ENCODE assay signal across 19 cellular contexts in the genomic region with DNA sequence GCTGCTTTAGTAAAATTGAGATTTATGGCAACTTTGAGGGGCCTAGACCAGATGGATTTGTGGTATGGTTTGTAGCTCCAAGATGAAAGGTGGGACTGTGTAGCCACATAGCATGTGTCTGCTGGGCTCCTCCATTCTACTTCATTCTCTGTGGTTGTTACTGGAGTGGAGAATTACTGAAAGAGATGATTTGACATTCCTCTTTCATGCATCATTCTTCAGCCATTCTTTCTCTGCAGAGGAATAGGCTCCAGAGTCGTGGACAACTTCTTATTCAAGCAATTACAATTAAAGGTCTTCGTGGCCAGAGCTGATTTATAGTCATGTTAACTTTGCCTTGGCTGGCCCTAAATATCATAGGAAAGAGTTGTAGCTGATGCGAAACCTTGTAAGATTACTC.
DNase-seq lines count a peak whose midpoint lies in the region; ATAC-seq and TF ChIP-seq lines count a peak whose summit lies in the region.
"Had no signal": no experiment of that assay in that cellular context is flagged by ENCODE, and none has a peak within 500 bp of the region (broad histone marks: within the 10 kb centered on the region; RNA-seq: fewer than 3 reads in every experiment).

No MANE protein-coding gene starts in this region.

- H3K27me3 ChIP-seq in SJSA1 (replicated peaks), result no peaks in the 10 kb centered on the region
- no peaks in the 10 kb centered on the region for H3K27me3 ChIP-seq in kidney epithelial cell (ENCODE audit: control insufficient read depth, insufficient read depth, low read length)
- H3K27me3 ChIP-seq: BE2C, Peyer's patch, SJCRH30 had no signal

- no peak overlapping the region for H3K4me3 ChIP-seq in SJSA1
- no peak overlapping the region for H3K4me3 ChIP-seq in kidney epithelial cell (ENCODE audit: low read depth, low read length)
- H3K4me3 ChIP-seq in coronary artery, result no peak overlapping the region
- H3K4me3 ChIP-seq: Peyer's patch, SJCRH30 had no signal

- peak; percentile 8 for DNase-seq in A172 (ENCODE audit: low spot score)
- DNase-seq in GM03348 (ENCODE audit: low spot score), result peak; percentile 62
- DNase-seq in SJSA1 (ENCODE audit: low read depth in 1 of 2, low spot score in 2 of 2), result peak in 1 of 2 experiments; percentile 62
- peak; percentile 42 for DNase-seq in kidney epithelial cell (ENCODE audit: low read depth)
- no peak for DNase-seq in activated T-helper 1 cell treated with anti-CD3 and anti-CD28 coated beads, Interleukin-12 subunit alpha, Interleukin-12 subunit beta, Interleukin-2, Interleukin-4 antibody, amounts not matched to agents 30 ng/mL and 10 ng/mL and 1 ng/mL, durations not matched to agents 14 hours and 24 hours and 36 hours (ENCODE audit: low spot score)
- no peak for DNase-seq in GF-D8 (lab: John Stamatoyannopoulos, UW)
- no peak for DNase-seq in coronary artery (ENCODE audit: low spot score)
- DNase-seq: BE2C; CD4-positive, CD25-positive, alpha-beta regulatory T cell; KG1; NCI-H1105 treated with DMSO at 0.1 percent for 48 hours; NCI-H1694 treated with DMSO at 0.1 percent for 48 hours; NCI-H446; NCI-H526; Peyer's patch; SJCRH30 had no signal

- intact Hi-C loops in activated T-helper 1 cell treated with anti-CD3 and anti-CD28 coated beads, Interleukin-12 subunit alpha, Interleukin-12 subunit beta, Interleukin-2, Interleukin-4 antibody, amounts not matched to agents 30 ng/mL and 10 ng/mL and 1 ng/mL, durations not matched to agents 14 hours and 24 hours and 36 hours (cut with micrococcal nuclease), result no loop called here

- no peaks in the 10 kb centered on the region for H3K36me3 ChIP-seq in SJSA1
- H3K36me3 ChIP-seq in kidney epithelial cell (ENCODE audit: control insufficient read depth, insufficient read depth, low read length), result no peaks in the 10 kb centered on the region
- H3K36me3 ChIP-seq: BE2C, Peyer's patch, SJCRH30 had no signal

- H3K4me1 Mint-ChIP-seq in activated T-helper 1 cell treated with anti-CD3 and anti-CD28 coated beads, Interleukin-12 subunit alpha, Interleukin-12 subunit beta, Interleukin-2, Interleukin-4 antibody, amounts not matched to agents 30 ng/mL and 10 ng/mL and 1 ng/mL, durations not matched to agents 14 hours and 24 hours and 36 hours (ENCODE audit: low read depth), result no peaks in the 10 kb centered on the region
- H3K4me1 Mint-ChIP-seq: CD4-positive, CD25-positive, alpha-beta regulatory T cell had no signal

- no peaks in the 10 kb centered on the region for H3K9me3 Mint-ChIP-seq in activated T-helper 1 cell treated with anti-CD3 and anti-CD28 coated beads, Interleukin-12 subunit alpha, Interleukin-12 subunit beta, Interleukin-2, Interleukin-4 antibody, amounts not matched to agents 30 ng/mL and 10 ng/mL and 1 ng/mL, durations not matched to agents 14 hours and 24 hours and 36 hours

- peak overlapping the region; percentile 44; the same call in 1 of the 2 replicates for H3K27ac ChIP-seq in SJSA1
- H3K27ac ChIP-seq in coronary artery, result no peak overlapping the region
- H3K27ac ChIP-seq: 22Rv1, HL-60, Peyer's patch, SJCRH30 had no signal

- H3K4me1 ChIP-seq in SJSA1 (replicated peaks), result peaks cover 38% of the 10 kb centered on the region
- H3K4me1 ChIP-seq: BE2C, Peyer's patch, SJCRH30 had no signal

- H3K27me3 Mint-ChIP-seq in activated T-helper 1 cell treated with anti-CD3 and anti-CD28 coated beads, Interleukin-12 subunit alpha, Interleukin-12 subunit beta, Interleukin-2, Interleukin-4 antibody, amounts not matched to agents 30 ng/mL and 10 ng/mL and 1 ng/mL, durations not matched to agents 14 hours and 24 hours and 36 hours (ENCODE audit: insufficient read depth), result no peaks in the 10 kb centered on the region
- H3K27me3 Mint-ChIP-seq: CD4-positive, CD25-positive, alpha-beta regulatory T cell had no signal

- H3K36me3 Mint-ChIP-seq in activated T-helper 1 cell treated with anti-CD3 and anti-CD28 coated beads, Interleukin-12 subunit alpha, Interleukin-12 subunit beta, Interleukin-2, Interleukin-4 antibody, amounts not matched to agents 30 ng/mL and 10 ng/mL and 1 ng/mL, durations not matched to agents 14 hours and 24 hours and 36 hours (ENCODE audit: low read depth), result no peaks in the 10 kb centered on the region
- H3K36me3 Mint-ChIP-seq: CD4-positive, CD25-positive, alpha-beta regulatory T cell had no signal

- H3K27ac Mint-ChIP-seq in activated T-helper 1 cell treated with anti-CD3 and anti-CD28 coated beads, Interleukin-12 subunit alpha, Interleukin-12 subunit beta, Interleukin-2, Interleukin-4 antibody, amounts not matched to agents 30 ng/mL and 10 ng/mL and 1 ng/mL, durations not matched to agents 14 hours and 24 hours and 36 hours, result no peak overlapping the region
- H3K27ac Mint-ChIP-seq: CD4-positive, CD25-positive, alpha-beta regulatory T cell had no signal

- no peaks in the 10 kb centered on the region for H3K9me3 ChIP-seq in SJSA1 (replicated peaks)
- H3K9me3 ChIP-seq: BE2C, Peyer's patch, SJCRH30 had no signal

- no peak for ATAC-seq in HG03378 (IDR thresholded peaks at IDR 0.05; ENCODE audit: unreplicated experiment)

- TF ChIP-seq CTCF in kidney epithelial cell (IDR thresholded peaks at IDR 0.05; ENCODE audit: insufficient read depth, low read length, poor library complexity, severe bottlenecking) (no peak), coronary artery (IDR thresholded peaks at IDR 0.05) (no peak)

- H3K4me3 Mint-ChIP-seq in activated T-helper 1 cell treated with anti-CD3 and anti-CD28 coated beads, Interleukin-12 subunit alpha, Interleukin-12 subunit beta, Interleukin-2, Interleukin-4 antibody, amounts not matched to agents 30 ng/mL and 10 ng/mL and 1 ng/mL, durations not matched to agents 14 hours and 24 hours and 36 hours, result no peak overlapping the region
- H3K4me3 Mint-ChIP-seq: CD4-positive, CD25-positive, alpha-beta regulatory T cell had no signal

Comparison
In these comparisons a context has a peak if more than half of its experiments do, and no peak if none do; other contexts are left out.
1. DNase-seq: peak in A172 (single experiment), GM03348 (single experiment) and kidney epithelial cell (single experiment); none in activated T-helper 1 cell treated with anti-CD3 and anti-CD28 coated beads, Interleukin-12 subunit alpha, Interleukin-12 subunit beta, Interleukin-2, Interleukin-4 antibody, amounts not matched to agents 30 ng/mL and 10 ng/mL and 1 ng/mL, durations not matched to agents 14 hours and 24 hours and 36 hours (single experiment), GF-D8 (single experiment) and coronary artery (single experiment).